21 cellular contexts compared by ENCODE assay signal in genomic region chr18:7844418-7844817, GRCh38.
DNase-seq lines count a peak whose midpoint lies in the region; ATAC-seq lines count a peak whose summit lies in the region.
"Had no signal": no experiment of that assay in that cellular context is flagged by ENCODE, and none has a peak within 500 bp of the region (broad histone marks: within the 10 kb centered on the region; RNA-seq: fewer than 3 reads in every experiment).

No MANE protein-coding gene starts in this region.

- no peaks in the 10 kb centered on the region for H3K4me1 Mint-ChIP-seq in immature natural killer cell
- H3K4me1 Mint-ChIP-seq: T-cell had no signal

- H3K9me3 Mint-ChIP-seq in immature natural killer cell, result peaks cover 4 to 30% (median 11%) of the 10 kb centered on the region in 6 donors

- H3K27ac ChIP-seq in epithelial cell of prostate, result peak overlapping the region; percentile 82
- H3K27ac ChIP-seq: BLaER1 treated with 17β-estradiol and CSF1 and Interleukin-3, amounts not matched to agents 10 nM and 100 nM had no signal

- DNase-seq in HCEC 1CT (peak; percentile 61), RPMI7951 (ENCODE audit: low read depth) (peak; percentile 3), epithelial cell of prostate (ENCODE audit: low read depth, low spot score) (peak; percentile 67), kidney tubule cell (ENCODE audit: low spot score) (peak; percentile 95), NK-92 (lab: John Stamatoyannopoulos, UW; ENCODE audit: unreplicated experiment) (no peak), immature natural killer cell (no peak)
- no peak for DNase-seq in activated naive CD4-positive, alpha-beta T cell treated with anti-CD3 and anti-CD28 coated beads, Interleukin-2, amount 50 U/mL, for 16 hours
- DNase-seq: Calu3; CD8-positive, alpha-beta T cell; DMS53; MM.1S; NCI-H1092 treated with DMSO at 0.1 percent for 48 hours; NCI-H2081 treated with DMSO at 0.1 percent for 48 hours; NCI-H524; NCI-H82; SHP77; SK-N-SH; T-cell had no signal

- no peak for ATAC-seq in HG02840 (IDR thresholded peaks at IDR 0.05; ENCODE audit: low FRiP score, unreplicated experiment)
- ATAC-seq: CD8-positive, alpha-beta T cell; Panc1; T-cell had no signal

- no peak overlapping the region for H3K27ac Mint-ChIP-seq in immature natural killer cell
- H3K27ac Mint-ChIP-seq: CD8-positive, alpha-beta T cell; T-cell had no signal

- H3K4me3 Mint-ChIP-seq in immature natural killer cell, result no peak overlapping the region
- H3K4me3 Mint-ChIP-seq: CD8-positive, alpha-beta T cell; T-cell had no signal

- H3K36me3 Mint-ChIP-seq in immature natural killer cell, result no peaks in the 10 kb centered on the region
- H3K36me3 Mint-ChIP-seq: CD8-positive, alpha-beta T cell; T-cell had no signal

- peaks cover 0 to 3% (median 0%) of the 10 kb centered on the region in 3 donors for H3K27me3 Mint-ChIP-seq in immature natural killer cell (ENCODE audit: low read depth in 3 of 3)
- H3K27me3 Mint-ChIP-seq: T-cell had no signal

Comparison
In these comparisons a context has a peak if more than half of its experiments do, and no peak if none do; other contexts are left out.
1. DNase-seq: peak in HCEC 1CT (single experiment), RPMI7951 (single experiment), epithelial cell of prostate (single experiment) and kidney tubule cell (single experiment); none in activated naive CD4-positive, alpha-beta T cell treated with anti-CD3 and anti-CD28 coated beads, Interleukin-2, amount 50 U/mL, for 16 hours (single experiment), NK-92 (single experiment) and immature natural killer cell (0 of 3).